ENCODE assay signal across 13 cellular contexts in the genomic region with DNA sequence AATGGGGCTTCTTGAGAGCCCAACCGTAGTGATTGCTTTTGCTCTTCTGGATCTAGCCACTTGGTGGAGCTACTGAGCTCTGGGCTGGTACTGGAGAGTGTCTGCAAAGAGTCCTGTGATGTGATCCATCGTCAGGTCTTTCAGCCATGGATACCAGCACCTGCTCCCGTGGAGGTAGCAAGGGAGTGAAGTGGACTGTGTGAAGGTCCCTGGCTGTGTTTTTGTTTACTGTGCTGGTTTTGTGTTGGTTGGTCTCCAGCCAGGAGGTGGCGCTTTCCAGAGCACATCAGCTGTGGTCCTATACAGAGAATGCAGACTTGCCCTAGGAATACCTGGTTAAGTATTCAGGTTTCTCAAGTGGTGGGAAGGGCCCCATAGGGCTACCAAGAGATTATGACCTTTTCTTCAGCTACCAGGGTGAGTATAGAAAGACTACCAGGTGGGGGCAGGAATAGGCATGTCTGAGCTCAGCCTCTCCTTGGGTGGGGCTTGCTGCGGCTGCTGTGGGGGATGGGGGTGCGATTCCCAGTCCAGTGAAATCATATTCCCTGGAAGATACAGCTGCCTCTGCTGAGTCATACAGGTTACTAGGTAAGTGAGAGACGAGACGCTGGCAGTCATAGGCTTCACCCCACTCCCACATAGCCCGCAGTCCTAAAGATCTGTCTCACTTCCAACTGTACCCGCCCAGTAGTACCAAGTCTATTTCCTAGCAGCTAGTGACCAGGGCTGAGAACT.
DNase-seq lines count a peak whose midpoint lies in the region; TF ChIP-seq lines count a peak whose summit lies in the region.
"Had no signal": no experiment of that assay in that cellular context is flagged by ENCODE, and none has a peak within 500 bp of the region (broad histone marks: within the 10 kb centered on the region; RNA-seq: fewer than 3 reads in every experiment).

No MANE protein-coding gene starts in this region.

- H3K9me3 ChIP-seq in mammary epithelial cell (replicated peaks; ENCODE audit: insufficient read depth, low read length), result no peaks in the 10 kb centered on the region
- H3K9me3 ChIP-seq: prostate gland had no signal

- H3K4me3 ChIP-seq in mammary epithelial cell (replicated peaks in 1 of 3; ENCODE audit: insufficient read depth in 1 of 3, low read depth in 2 of 3, low read length in 3 of 3), result no peak overlapping the region
- H3K4me3 ChIP-seq: lung, prostate gland had no signal

- intact Hi-C loops in mammary epithelial cell (cut with micrococcal nuclease), result loop anchor here (5.0 kb wide), 1 partner anchor 465 kb away; no protein-coding TSS in a partner anchor

- CTCF ChIA-PET in mammary epithelial cell (lab: Charles Lee; ENCODE audit: low non-redundant PET), result interaction anchor here (0.6 to 0.8 kb wide), 2 partner anchors 55 to 199 kb away, joined by 5 to 11 read pairs; no protein-coding TSS in a partner anchor

- H3K36me3 Mint-ChIP-seq in osteocyte (ENCODE audit: unreplicated experiment) (no peaks in the 10 kb centered on the region), mesothelial cell of epicardium (peaks cover 8% of the 10 kb centered on the region)

- no peaks in the 10 kb centered on the region for H3K79me2 ChIP-seq in mammary epithelial cell (ENCODE audit: insufficient read depth, low read length)

- no peaks in the 10 kb centered on the region for H3K36me3 ChIP-seq in mammary epithelial cell (ENCODE audit: insufficient read depth, low read length)
- H3K36me3 ChIP-seq: prostate gland had no signal

- in situ Hi-C loops in mammary epithelial cell (cut with MboI; ENCODE audit: low sequenced_read_pairs in 2 of 2), result no loop called here

- no peaks in the 10 kb centered on the region for H3K4me1 ChIP-seq in mammary epithelial cell (ENCODE audit: insufficient read depth, low read length)
- H3K4me1 ChIP-seq: prostate gland had no signal

- TF ChIP-seq CTCF in GM12873 (IDR thresholded peaks at IDR 0.05; ENCODE audit: insufficient read depth, low read depth, low read length, missing control alignments) (peak; percentile 59), mammary epithelial cell (conservative IDR thresholded peaks at IDR 0.05 in 1 of 2, IDR thresholded peaks at IDR 0.05 in 1 of 2; ENCODE audit: extremely low read depth in 1 of 2, insufficient read depth in 1 of 2, low read depth in 1 of 2, low read length in 2 of 2) (peak; percentile 2 to 40), osteocyte (IDR thresholded peaks at IDR 0.05) (peak; percentile 19), mesothelial cell of epicardium (IDR thresholded peaks at IDR 0.05; ENCODE audit: unreplicated experiment) (no peak)

- no peaks in the 10 kb centered on the region for H3K27me3 Mint-ChIP-seq in osteocyte (ENCODE audit: unreplicated experiment)
- H3K27me3 Mint-ChIP-seq in mesothelial cell of epicardium (ENCODE audit: low read depth), result no peaks in the 10 kb centered on the region
- H3K27me3 Mint-ChIP-seq: activated T-cell treated with anti-CD3 and anti-CD28 coated beads, Interleukin-2, amount 50 U/mL, for 24 hours had no signal

- no peaks in the 10 kb centered on the region for H3K27me3 ChIP-seq in mammary epithelial cell (ENCODE audit: insufficient read depth, low read length)

- H3K4me1 Mint-ChIP-seq in osteocyte (ENCODE audit: unreplicated experiment) (no peaks in the 10 kb centered on the region), mesothelial cell of epicardium (no peaks in the 10 kb centered on the region)

- H4K20me1 ChIP-seq in mammary epithelial cell (ENCODE audit: insufficient read depth, low read length), result no peaks in the 10 kb centered on the region

- peak overlapping the region; percentile 20 for H2AFZ ChIP-seq in mammary epithelial cell (ENCODE audit: low read depth, low read length)

- WGBS in mammary epithelial cell (ENCODE audit: low coverage, missing lambda C conversion rate), result 62% methylated on average over 6 of the region's 10 CpGs

- dilution Hi-C loops in mammary epithelial cell (cut with HindIII; ENCODE audit: low sequenced_read_pairs), result no loop called here

- H3K27ac ChIP-seq in mammary epithelial cell (ENCODE audit: insufficient read depth, low read depth, low read length), result no peak overlapping the region
- H3K27ac ChIP-seq: prostate gland had no signal

- peak; percentile 7 for DNase-seq in M059J (ENCODE audit: low read depth)
- DNase-seq in mammary epithelial cell, result peak; percentile 85
- no peak for DNase-seq in osteocyte (ENCODE audit: extremely low spot score, unreplicated experiment)
- DNase-seq in NCI-H524 treated with DMSO at 0.1 percent for 48 hours (lab: John Stamatoyannopoulos, UW), result no peak
- no peak for DNase-seq in mesothelial cell of epicardium (ENCODE audit: low spot score in 2 of 2, unreplicated experiment in 2 of 2)
- DNase-seq in AG20443 (ENCODE audit: low spot score), result no peak
- DNase-seq: activated T-cell treated with anti-CD3 and anti-CD28 coated beads, Interleukin-2, amount 50 U/mL, for 24 hours; central memory CD4-positive, alpha-beta T cell; NCI-H1436 treated with DMSO at 0.1 percent for 48 hours; substantia nigra had no signal

- no peak overlapping the region for H3K9ac ChIP-seq in mammary epithelial cell (ENCODE audit: insufficient read depth, low read length)

- peaks cover 35% of the 10 kb centered on the region for H3K9me3 Mint-ChIP-seq in osteocyte (ENCODE audit: unreplicated experiment)
- peaks cover 41% of the 10 kb centered on the region for H3K9me3 Mint-ChIP-seq in mesothelial cell of epicardium

- H3K27ac Mint-ChIP-seq in osteocyte (ENCODE audit: unreplicated experiment) (no peak overlapping the region), mesothelial cell of epicardium (no peak overlapping the region)
- H3K27ac Mint-ChIP-seq: activated T-cell treated with anti-CD3 and anti-CD28 coated beads, Interleukin-2, amount 50 U/mL, for 24 hours had no signal

- BruUV-seq in mammary epithelial cell (replicated peaks; lab: Mats Ljungman, UMichigan), result no TSS peak

- H3K4me3 Mint-ChIP-seq in osteocyte (ENCODE audit: unreplicated experiment) (no peak overlapping the region), mesothelial cell of epicardium (no peak overlapping the region)
- H3K4me3 Mint-ChIP-seq: activated T-cell treated with anti-CD3 and anti-CD28 coated beads, Interleukin-2, amount 50 U/mL, for 24 hours had no signal

- H3K4me2 ChIP-seq in mammary epithelial cell (ENCODE audit: insufficient read depth, low read depth, low read length), result no peak overlapping the region

Comparison
In these comparisons a context has a peak if more than half of its experiments do, and no peak if none do; other contexts are left out.
1. DNase-seq: peak in M059J (single experiment) and mammary epithelial cell (single experiment); none in osteocyte (single experiment), NCI-H524 treated with DMSO at 0.1 percent for 48 hours (single experiment), mesothelial cell of epicardium (0 of 2) and AG20443 (single experiment).